Comparison of ENCODE assay signal across 11 cellular contexts in the genomic region with DNA sequence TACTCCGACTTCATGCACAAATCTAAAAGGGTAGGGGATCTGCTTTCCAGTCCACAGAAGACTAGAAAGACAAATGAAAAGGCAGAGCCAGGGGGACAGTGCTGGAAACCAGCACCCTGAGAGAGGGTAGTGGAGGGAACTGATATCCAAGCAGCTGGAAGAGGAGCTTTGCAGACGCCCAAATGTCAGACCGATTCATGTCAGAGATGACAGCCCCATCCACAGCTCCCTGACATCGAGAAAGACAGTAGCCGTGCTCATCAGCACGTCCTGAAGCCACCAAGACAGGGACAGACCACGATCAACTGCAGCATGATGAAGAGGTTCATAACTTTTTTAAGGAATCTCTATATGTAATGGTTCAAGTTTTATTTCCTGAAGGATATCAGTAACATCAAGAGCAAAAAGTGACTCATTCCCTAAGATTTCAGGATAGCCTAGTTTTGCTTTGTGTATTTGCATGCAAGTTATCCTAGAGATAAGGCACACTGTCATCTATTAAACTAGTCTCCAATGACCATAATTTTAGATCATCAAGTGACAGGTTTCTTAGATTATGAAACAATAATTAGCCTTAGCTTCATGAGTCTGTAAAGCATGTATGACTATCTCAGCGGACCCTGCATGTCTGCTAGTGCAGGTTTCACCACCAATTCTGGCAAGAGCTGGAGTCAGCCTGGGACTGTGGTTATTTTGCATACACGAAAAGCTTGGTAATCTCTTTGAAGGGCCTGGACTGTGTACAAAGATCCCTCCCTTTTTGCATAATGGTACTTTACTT. TPM values are rescaled to one million over a fixed set of nuclear protein-coding genes. Genes with fewer than 3 reads are reported as not detected.
DNase-seq lines count a peak whose midpoint lies in the region; ATAC-seq and TF ChIP-seq lines count a peak whose summit lies in the region.
"Had no signal": no experiment of that assay in that cellular context is flagged by ENCODE, and none has a peak within 500 bp of the region (broad histone marks: within the 10 kb centered on the region; RNA-seq: fewer than 3 reads in every experiment).

No MANE protein-coding gene starts in this region.

- no peaks in the 10 kb centered on the region for H3K79me2 ChIP-seq in MM.1S (ENCODE audit: low read length)

- no peaks in the 10 kb centered on the region for H4K20me1 ChIP-seq in MM.1S (ENCODE audit: insufficient read depth, low read length)

- 0 out of 2 replicates have a peak overlapping the region, but pooled peaks have one; percentile 4 for H3K4me3 ChIP-seq in MM.1S (ENCODE audit: low read length)
- no peak overlapping the region for H3K4me3 ChIP-seq in mucosa of descending colon

- no peaks in the 10 kb centered on the region for H3K9me2 ChIP-seq in MM.1S (replicated peaks; ENCODE audit: insufficient read depth, low read length)

- H3K27me3 ChIP-seq in MM.1S (replicated peaks; ENCODE audit: insufficient read depth, low read length), result no peaks in the 10 kb centered on the region

- H3K4me1 ChIP-seq in MM.1S (ENCODE audit: low read length) (peaks cover 20% of the 10 kb centered on the region), mucosa of descending colon (ENCODE audit: low read depth) (peaks cover 20% of the 10 kb centered on the region)

- no peak overlapping the region for H3K27ac ChIP-seq in MM.1S (ENCODE audit: low read length)

- no peaks in the 10 kb centered on the region for H3F3A ChIP-seq in MM.1S (ENCODE audit: insufficient read depth, low read length)

- TF ChIP-seq CTCF in MM.1S (IDR thresholded peaks at IDR 0.05; ENCODE audit: low read length) (no peak), mucosa of descending colon (IDR thresholded peaks at IDR 0.05) (no peak)

- peak overlapping the region; percentile 39 for H3K4me2 ChIP-seq in MM.1S (ENCODE audit: low read depth, low read length)

- intact Hi-C loops in mucosa of descending colon (cut with DNase I, micrococcal nuclease), result no loop called here
- intact Hi-C loops in left cardiac atrium (cut with DNase I), result no loop called here

- in situ Hi-C loops in Caki2 (cut with HindIII; ENCODE audit: low pct_unique_long_range_greater_than_20kb, low sequenced_read_pairs), result no loop called here

- H2AFZ ChIP-seq in MM.1S (ENCODE audit: low read length), result no peak overlapping the region

- H3K36me3 ChIP-seq in MM.1S (replicated peaks; ENCODE audit: insufficient read depth, low read length) (no peaks in the 10 kb centered on the region), mucosa of descending colon (ENCODE audit: low read depth) (no peaks in the 10 kb centered on the region)

- H3K9me3 ChIP-seq in MM.1S (replicated peaks; ENCODE audit: insufficient read depth, low read length) (no peaks in the 10 kb centered on the region), mucosa of descending colon (no peaks in the 10 kb centered on the region)

- DNase-seq in Caki2 (ENCODE audit: low read depth) (peak; percentile 38), MM.1S (peak; percentile 62), amniotic stem cell (lab: John Stamatoyannopoulos, UW) (peak; percentile 55), mucosa of descending colon (peak in 1 of 3 donors; percentile 53), left cardiac atrium (no peak)
- no peak for DNase-seq in stimulated activated CD4-positive, alpha-beta T cell treated with anti-CD3 and anti-CD28 coated beads, Interleukin-4, amount 100 ng/mL, for 4 hours
- no peak for DNase-seq in activated effector memory CD4-positive, alpha-beta T cell treated with Interleukin-2 at 50 U/mL for 16 hours
- DNase-seq: DMS153, NCI-H345 had no signal

- no peak overlapping the region for H3K9ac ChIP-seq in MM.1S (ENCODE audit: low read length)

- peak; percentile 73 for ATAC-seq in mucosa of descending colon
- no peak for ATAC-seq in HG03571 (IDR thresholded peaks at IDR 0.05; ENCODE audit: unreplicated experiment)
- ATAC-seq in left cardiac atrium, result no peak
- ATAC-seq: WTC11 had no signal

RNA-seq across cellular contexts. Expression of gene PRDM1, which starts 43.0 kb away (rescaled TPM):
- total RNA-seq in Caki2 (2014; rRNA removed; shearing (Covaris generic); ENCODE audit: low replicate concordance), result 0.37 and 1.1 TPM in 2 replicates
- 10 to 100 TPM; 10.5 to 30.7 (median 23.4) TPM for total RNA-seq in mucosa of descending colon
- 1 to 10 TPM; 1.1 to 2.3 TPM for total RNA-seq in left cardiac atrium

Comparison
In these comparisons a context has a peak if more than half of its experiments do, and no peak if none do; other contexts are left out.
1. DNase-seq: peak in Caki2 (single experiment), MM.1S (single experiment) and amniotic stem cell (single experiment); none in stimulated activated CD4-positive, alpha-beta T cell treated with anti-CD3 and anti-CD28 coated beads, Interleukin-4, amount 100 ng/mL, for 4 hours (0 of 2), left cardiac atrium (single experiment) and activated effector memory CD4-positive, alpha-beta T cell treated with Interleukin-2 at 50 U/mL for 16 hours (single experiment).